Comparison of ENCODE assay signal across 11 cellular contexts in the genomic region with DNA sequence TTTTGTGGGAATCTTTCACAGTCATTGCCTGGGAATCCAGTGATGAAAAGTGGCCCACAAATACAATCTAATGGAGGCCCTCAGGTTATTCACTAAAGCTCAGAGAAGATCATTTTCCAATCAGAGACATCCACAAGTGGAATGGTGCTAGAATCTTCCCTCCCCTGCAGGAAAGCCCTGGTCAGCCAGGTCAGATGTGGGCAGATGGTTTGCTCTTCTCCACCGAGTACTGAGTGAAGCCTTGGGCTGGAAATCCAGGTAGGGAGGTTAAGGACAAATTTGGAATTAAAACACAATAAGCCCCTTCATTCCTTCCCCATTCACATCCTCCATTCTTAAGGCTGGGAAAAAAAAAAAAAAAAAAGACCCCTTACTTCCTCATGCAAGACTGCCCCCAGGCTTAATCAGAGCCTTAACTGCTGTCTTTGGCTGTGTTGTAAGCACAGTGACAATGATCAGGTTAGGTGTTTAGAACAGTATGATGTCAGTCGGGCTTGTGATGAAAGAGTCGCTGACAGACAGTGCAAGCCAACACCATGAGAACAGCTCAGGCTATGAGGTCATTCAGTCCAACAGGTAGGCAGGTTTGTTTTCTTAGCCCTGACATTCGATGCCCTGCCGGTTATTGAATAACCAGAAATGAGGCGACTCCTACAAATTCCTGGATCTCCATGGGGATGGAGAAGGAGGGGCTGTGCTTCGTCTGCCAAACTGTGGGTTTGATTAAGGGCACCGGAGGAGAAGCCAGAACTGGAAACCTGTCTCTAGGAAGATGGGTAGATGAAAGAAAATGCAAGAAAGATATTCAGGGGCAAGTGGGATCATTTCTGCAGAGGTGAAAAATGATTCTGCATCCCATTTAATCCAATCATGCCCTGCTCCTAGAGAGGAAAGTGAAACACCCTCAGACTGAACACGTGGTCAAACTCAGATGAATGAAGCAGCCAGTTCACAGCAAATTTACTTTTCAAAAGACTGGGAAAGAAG.
DNase-seq lines count a peak whose midpoint lies in the region; TF ChIP-seq lines count a peak whose summit lies in the region.
"Had no signal": no experiment of that assay in that cellular context is flagged by ENCODE, and none has a peak within 500 bp of the region (broad histone marks: within the 10 kb centered on the region; RNA-seq: fewer than 3 reads in every experiment).

No MANE protein-coding gene starts in this region.

- H3K4me2 ChIP-seq in parathyroid adenoma (ENCODE audit: low read length) = peak overlapping the region; percentile 16

- H3K79me2 ChIP-seq in parathyroid adenoma = no peaks in the 10 kb centered on the region

- no peak overlapping the region for H3K27ac ChIP-seq in parathyroid adenoma

- H3K4me3 ChIP-seq in parathyroid adenoma (ENCODE audit: low read depth, low read length) = no peak overlapping the region

- peaks cover 7% of the 10 kb centered on the region for H3K4me1 ChIP-seq in parathyroid adenoma

- no peaks in the 10 kb centered on the region for H3K36me3 ChIP-seq in parathyroid adenoma (ENCODE audit: control insufficient read depth, insufficient read depth, low read length)

- H2AFZ ChIP-seq in parathyroid adenoma = no peak overlapping the region

- no peaks in the 10 kb centered on the region for H3K9me3 ChIP-seq in parathyroid adenoma (ENCODE audit: control insufficient read depth, low read length)

- no peak overlapping the region for H3K9ac ChIP-seq in parathyroid adenoma

- DNase-seq in HK-2 (ENCODE audit: unreplicated experiment) = peak; percentile 73
- DNase-seq in NCI-H2171 treated with DMSO at 0.1 percent for 48 hours (lab: John Stamatoyannopoulos, UW) = peak; percentile 81
- DNase-seq in epidermal melanocyte (ENCODE audit: insufficient read length, low spot score) = peak; percentile 44
- no peak for DNase-seq in activated CD4-positive, alpha-beta T cell treated with anti-CD3 and anti-CD28 coated beads, Interleukin-2, amount 50 U/mL, for 4 hours
- DNase-seq in islet precursor cell = no peak
- no peak for DNase-seq in activated CD4-positive, alpha-beta T cell treated with anti-CD3 and anti-CD28 coated beads for 4 hours
- no peak for DNase-seq in activated CD8-positive, alpha-beta memory T cell treated with anti-CD3 and anti-CD28 coated beads, Interleukin-2, amount 50 U/mL, for 4 hours
- DNase-seq: effector CD4-positive, alpha-beta T cell; immature natural killer cell; MV-4-11 had no signal

- no peaks in the 10 kb centered on the region for H3K27me3 ChIP-seq in parathyroid adenoma (ENCODE audit: control insufficient read depth, insufficient read depth, low read length)

- TF ChIP-seq CTCF in parathyroid adenoma (IDR thresholded peaks at IDR 0.05) = no peak

Comparison
In these comparisons a context has a peak if more than half of its experiments do, and no peak if none do; other contexts are left out.
1. DNase-seq: peak in HK-2 (single experiment), NCI-H2171 treated with DMSO at 0.1 percent for 48 hours (single experiment) and epidermal melanocyte (single experiment); none in activated CD4-positive, alpha-beta T cell treated with anti-CD3 and anti-CD28 coated beads, Interleukin-2, amount 50 U/mL, for 4 hours (0 of 2), islet precursor cell (single experiment), activated CD4-positive, alpha-beta T cell treated with anti-CD3 and anti-CD28 coated beads for 4 hours (0 of 2) and activated CD8-positive, alpha-beta memory T cell treated with anti-CD3 and anti-CD28 coated beads, Interleukin-2, amount 50 U/mL, for 4 hours (single experiment).